8 cellular contexts compared by ENCODE assay signal in genomic region chr20:51966296-51966971, GRCh38.
DNase-seq lines count a peak whose midpoint lies in the region; ATAC-seq and TF ChIP-seq lines count a peak whose summit lies in the region.

No MANE protein-coding gene starts in this region.

- CTCF ChIA-PET in HCT116 (lab: Charles Lee): interaction anchor here (0.6 to 2.0 kb wide), 10 partner anchors 8 to 266 kb away, joined by 3 to 10 read pairs (median 6); no protein-coding TSS in a partner anchor

- peaks cover 7 to 21% of the 10 kb centered on the region in 2 experiments; a peak in 3 of 4 replicates for H3K4me1 ChIP-seq in HCT116 (ENCODE audit: control insufficient read depth in 1 of 2, insufficient read depth in 2 of 2, low read length in 2 of 2)
- no peaks in the 10 kb centered on the region for H3K4me1 ChIP-seq in RWPE2 (ENCODE audit: insufficient read depth, poor library complexity, severe bottlenecking)

- H2AFZ ChIP-seq in HCT116 (ENCODE audit: low read depth, low read length, poor library complexity, severe bottlenecking): peak overlapping the region; percentile 70

- H3K4me3 ChIP-seq in HCT116 (replicated peaks in 1 of 2; ENCODE audit: low read depth in 1 of 2, low read length in 2 of 2): no peak overlapping the region
- no peak overlapping the region for H3K4me3 ChIP-seq in RWPE2 (ENCODE audit: severe bottlenecking)

- no TSS peak for BruUV-seq in HCT116 (replicated peaks; lab: Mats Ljungman, UMichigan)

- H4K20me1 ChIP-seq in HCT116 (ENCODE audit: insufficient read depth): no peaks in the 10 kb centered on the region

- RAD21 ChIA-PET in HCT116 (lab: Charles Lee; ENCODE audit: low non-redundant PET in 1 of 2, low total read pairs in 2 of 2, uncharacterized antibody in 2 of 2, unreplicated experiment in 2 of 2): no interaction called here

- POLR2A ChIA-PET in HCT116 (lab: Charles Lee): interaction anchor here (1.3 to 1.5 kb wide), 3 partner anchors 8 to 19 kb away, joined by 3 to 4 read pairs (median 3); no protein-coding TSS in a partner anchor

- H3K79me2 ChIP-seq in HCT116 (ENCODE audit: insufficient read depth, low read length): no peaks in the 10 kb centered on the region

- TF ChIP-seq CTCF in HCT116 (IDR thresholded peaks at IDR 0.05 in 2 of 3, conservative IDR thresholded peaks at IDR 0.05 in 1 of 3; ENCODE audit: borderline replicate concordance in 1 of 3, insufficient read depth in 1 of 3, low read depth in 2 of 3, low read length in 2 of 3) (peak; percentile 66 to 90 (median 75); a peak in 5 of 6 replicates), RWPE2 (IDR thresholded peaks at IDR 0.05; ENCODE audit: poor library complexity, severe bottlenecking) (peak; percentile 97)

- ATAC-seq in HCT116 (peak; percentile 99), RWPE2 (ENCODE audit: low read depth) (peak; percentile 89), GM18873 (IDR thresholded peaks at IDR 0.05; ENCODE audit: low FRiP score, unreplicated experiment) (no peak), GM18502 (IDR thresholded peaks at IDR 0.05; ENCODE audit: poor library complexity, unreplicated experiment) (no peak)

- H3K27me3 ChIP-seq in HCT116 (ENCODE audit: insufficient read depth, low read length) (no peaks in the 10 kb centered on the region), RWPE2 (ENCODE audit: insufficient read depth, poor library complexity, severe bottlenecking) (no peaks in the 10 kb centered on the region)

- peak overlapping the region; percentile 42; the same call in 1 of the 2 replicates for H3K4me2 ChIP-seq in HCT116 (ENCODE audit: low read length)

- TF ChIP-seq RAD21 in HCT116 (IDR thresholded peaks at IDR 0.05; ENCODE audit: low read depth): peak; percentile 77

- no peak for TF ChIP-seq POLR2A in HCT116 (IDR thresholded peaks at IDR 0.05; ENCODE audit: borderline replicate concordance, extremely low read depth, insufficient read depth, insufficient read length)
- no peak for TF ChIP-seq POLR2A in erythroblast (IDR thresholded peaks at IDR 0.05; ENCODE audit: low read length)

- DNase-seq in D341Med (ENCODE audit: low spot score) (peak; percentile 30), HCT116 (ENCODE audit: low read depth, low spot score) (peak; percentile 81), RWPE2 (ENCODE audit: low spot score) (no peak), erythroblast (lab: John Stamatoyannopoulos, UW) (peak; percentile 57 to 60), midbrain (lab: John Stamatoyannopoulos, UW) (peak; percentile 32)
- no peak for DNase-seq in activated CD4-positive, CD25-positive, alpha-beta regulatory T cell treated with anti-CD3 and anti-CD28 coated beads, Interleukin-2, amount 50 U/mL, for 72 hours

- H3K27ac ChIP-seq in HCT116 (ENCODE audit: low read depth, low read length): no peak overlapping the region
- no peak overlapping the region for H3K27ac ChIP-seq in RWPE2 (ENCODE audit: poor library complexity, severe bottlenecking)

- no peaks in the 10 kb centered on the region for H3K36me3 ChIP-seq in HCT116 (ENCODE audit: control insufficient read depth in 1 of 2, insufficient read depth in 2 of 2, low read length in 2 of 2)
- no peaks in the 10 kb centered on the region for H3K36me3 ChIP-seq in RWPE2 (ENCODE audit: low read depth)

- no peak overlapping the region for H3K9ac ChIP-seq in HCT116 (ENCODE audit: low read length)

- intact Hi-C loops in HCT116 (cut with micrococcal nuclease): loop anchor here (1.0 kb wide), 1 partner anchor 327 kb away; no protein-coding TSS in a partner anchor

- H3K9me3 ChIP-seq in HCT116 (ENCODE audit: control insufficient read depth in 1 of 2, insufficient read depth in 1 of 2, low read depth in 1 of 2, low read length in 2 of 2) (no peaks in the 10 kb centered on the region), RWPE2 (ENCODE audit: severe bottlenecking) (no peaks in the 10 kb centered on the region)

- H3K9me2 ChIP-seq in HCT116 (ENCODE audit: insufficient read depth): no peaks in the 10 kb centered on the region

TF ChIP-seq in HCT116, 20 proteins besides CTCF, POLR2A, EP300 and RAD21:
- TF ChIP-seq SRF (IDR thresholded peaks at IDR 0.05; ENCODE audit: low read depth) (0 out of 2 replicates have a peak, but pooled peaks have one; percentile 43), TCF7L2 (IDR thresholded peaks at IDR 0.05; ENCODE audit: borderline replicate concordance, extremely low read depth, insufficient read depth, insufficient read length) (no peak)
TF ChIP-seq in HCT116: peak in this region for 1.

Comparison
In these comparisons a context has a peak if more than half of its experiments do, and no peak if none do; other contexts are left out.
1. DNase-seq: peak in D341Med (single experiment), HCT116 (single experiment), erythroblast (2 of 2) and midbrain (single experiment); none in RWPE2 (single experiment) and activated CD4-positive, CD25-positive, alpha-beta regulatory T cell treated with anti-CD3 and anti-CD28 coated beads, Interleukin-2, amount 50 U/mL, for 72 hours (single experiment).
2. ATAC-seq: peak in HCT116 (single experiment) and RWPE2 (single experiment); none in GM18873 (single experiment) and GM18502 (single experiment).